ENCODE assay signal across 1 cellular context in genomic region chr16:62392698-62393097, GRCh38.
TF ChIP-seq lines count a peak whose summit lies in the region.

No MANE protein-coding gene starts in this region.

TF ChIP-seq in WTC11, 78 proteins besides CTCF, POLR2A, EP300 and RAD21 (continued from another document):
- no peak for TF ChIP-seq ZNF425 (CRISPR knock-in tag; conservative IDR thresholded peaks at IDR 0.05)
- TF ChIP-seq TCF7 (CRISPR knock-in tag; IDR thresholded peaks at IDR 0.05; ENCODE audit: low read depth), result no peak
- no peak for TF ChIP-seq ZNF671 (CRISPR knock-in tag; IDR thresholded peaks at IDR 0.05)
- TF ChIP-seq ZBTB21 (CRISPR knock-in tag; IDR thresholded peaks at IDR 0.05; ENCODE audit: borderline replicate concordance), result no peak
- TF ChIP-seq TP53 (CRISPR knock-in tag; IDR thresholded peaks at IDR 0.05), result no peak
- no peak for TF ChIP-seq SMAD4 (CRISPR knock-in tag; IDR thresholded peaks at IDR 0.05)
- no peak for TF ChIP-seq CREB1 (CRISPR knock-in tag; IDR thresholded peaks at IDR 0.05)
- TF ChIP-seq ETV6 (CRISPR knock-in tag; IDR thresholded peaks at IDR 0.05), result no peak
